16 cellular contexts compared by ENCODE assay signal in the genomic region with DNA sequence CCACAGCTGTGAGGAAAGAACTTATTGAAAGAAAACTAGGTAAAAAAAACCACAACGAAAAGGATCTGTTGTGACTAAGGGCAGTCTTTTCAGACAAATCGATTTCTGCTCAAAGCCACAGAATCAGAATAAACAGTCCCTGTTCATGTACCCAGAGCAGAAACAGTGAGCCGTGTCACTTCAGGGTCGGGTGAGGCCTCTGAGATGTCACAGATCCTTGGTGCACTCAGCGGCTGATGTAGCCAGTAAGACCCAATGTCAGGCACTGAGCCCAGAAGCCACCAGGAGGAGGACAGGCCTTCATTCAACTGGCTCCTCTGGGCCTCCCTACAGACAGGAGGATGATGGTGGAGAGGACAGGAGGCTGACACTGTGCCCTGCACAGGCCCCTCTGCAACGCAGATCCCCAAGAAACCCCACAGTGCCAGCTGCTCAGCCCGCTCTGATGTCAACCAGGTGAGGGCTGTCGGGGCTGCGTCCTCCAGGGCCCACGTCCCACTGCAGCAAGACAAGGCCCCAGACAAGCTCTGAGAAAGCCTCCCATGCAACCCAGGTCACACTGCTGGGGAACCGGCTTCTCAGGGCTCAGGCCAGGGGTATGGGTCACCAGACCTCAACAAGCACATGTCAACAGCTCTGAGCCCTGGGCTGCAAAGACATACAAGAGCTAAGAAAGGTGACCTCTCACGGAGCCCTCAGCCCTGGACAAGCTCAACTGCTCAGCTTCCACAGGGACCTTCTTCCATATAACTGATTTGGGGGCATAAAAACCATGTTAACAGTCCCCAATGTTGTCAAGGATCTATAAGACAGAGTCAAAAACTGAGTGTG.
"Had no signal": no experiment of that assay in that cellular context is flagged by ENCODE, and none has a peak within 500 bp of the region (broad histone marks: within the 10 kb centered on the region; RNA-seq: fewer than 3 reads in every experiment).

No MANE protein-coding gene starts in this region.

- FAIRE-seq: kidney had no signal

- H3K9me3 Mint-ChIP-seq: activated CD4-positive, alpha-beta memory T cell treated with anti-CD3 and anti-CD28 coated beads, Interleukin-2, amount 10 ng/mL, durations not matched to agents 7 days and 5 days; activated naive CD4-positive, alpha-beta T cell treated with anti-CD3 and anti-CD28 coated beads, Interleukin-2, amount 10 ng/mL, durations not matched to agents 7 days and 5 days; activated T-cell treated with anti-CD3 and anti-CD28 coated beads, Interleukin-2, amount 50 U/mL, for 24 hours; naive thymus-derived CD8-positive, alpha-beta T cell had no signal

- H3K4me1 ChIP-seq: spleen had no signal

- H3K36me3 Mint-ChIP-seq: activated naive CD4-positive, alpha-beta T cell treated with anti-CD3 and anti-CD28 coated beads, Interleukin-2, amount 10 ng/mL, durations not matched to agents 7 days and 5 days; naive thymus-derived CD8-positive, alpha-beta T cell had no signal

- H3K4me3 Mint-ChIP-seq: activated CD4-positive, alpha-beta memory T cell treated with anti-CD3 and anti-CD28 coated beads, Interleukin-2, amount 10 ng/mL, durations not matched to agents 7 days and 5 days; activated naive CD4-positive, alpha-beta T cell treated with anti-CD3 and anti-CD28 coated beads, Interleukin-2, amount 10 ng/mL, durations not matched to agents 7 days and 5 days; activated T-cell treated with anti-CD3 and anti-CD28 coated beads, Interleukin-2, amount 50 U/mL, for 24 hours; T-helper 17 cell had no signal

- H3K4me1 Mint-ChIP-seq: activated CD4-positive, alpha-beta memory T cell treated with anti-CD3 and anti-CD28 coated beads, Interleukin-2, amount 10 ng/mL, durations not matched to agents 7 days and 5 days; activated naive CD4-positive, alpha-beta T cell treated with anti-CD3 and anti-CD28 coated beads, Interleukin-2, amount 10 ng/mL, durations not matched to agents 7 days and 5 days; naive thymus-derived CD8-positive, alpha-beta T cell; T-helper 17 cell had no signal

- H3K36me3 ChIP-seq: left lung, sigmoid colon, spleen, tibial artery, uterus, WERI-Rb-1 had no signal

- H3K27ac ChIP-seq: dorsolateral prefrontal cortex, left lung, spleen, tibial artery, uterus, WERI-Rb-1 had no signal

- DNase-seq: activated CD4-positive, alpha-beta memory T cell treated with anti-CD3 and anti-CD28 coated beads, Interleukin-2, amount 10 ng/mL, durations not matched to agents 7 days and 5 days; activated CD4-positive, alpha-beta T cell treated with anti-CD3 and anti-CD28 coated beads for 4 hours; activated naive CD4-positive, alpha-beta T cell treated with anti-CD3 and anti-CD28 coated beads, Interleukin-2, amount 10 ng/mL, durations not matched to agents 7 days and 5 days; activated T-cell treated with anti-CD3 and anti-CD28 coated beads, Interleukin-2, amount 50 U/mL, for 24 hours; dorsolateral prefrontal cortex; erythroblast; hippocampal formation; kidney; left lung; naive thymus-derived CD8-positive, alpha-beta T cell; sigmoid colon; spleen; T-helper 17 cell; tibial artery; uterus; WERI-Rb-1 had no signal

- H3K4me3 ChIP-seq: dorsolateral prefrontal cortex, left lung, sigmoid colon, spleen, tibial artery, uterus had no signal

- H3K9me3 ChIP-seq: left lung, sigmoid colon, spleen, tibial artery, uterus had no signal

- H3K27ac Mint-ChIP-seq: activated CD4-positive, alpha-beta memory T cell treated with anti-CD3 and anti-CD28 coated beads, Interleukin-2, amount 10 ng/mL, durations not matched to agents 7 days and 5 days; activated naive CD4-positive, alpha-beta T cell treated with anti-CD3 and anti-CD28 coated beads, Interleukin-2, amount 10 ng/mL, durations not matched to agents 7 days and 5 days; activated T-cell treated with anti-CD3 and anti-CD28 coated beads, Interleukin-2, amount 50 U/mL, for 24 hours; naive thymus-derived CD8-positive, alpha-beta T cell; T-helper 17 cell had no signal

- H3K27me3 Mint-ChIP-seq: activated CD4-positive, alpha-beta memory T cell treated with anti-CD3 and anti-CD28 coated beads, Interleukin-2, amount 10 ng/mL, durations not matched to agents 7 days and 5 days; activated T-cell treated with anti-CD3 and anti-CD28 coated beads, Interleukin-2, amount 50 U/mL, for 24 hours; naive thymus-derived CD8-positive, alpha-beta T cell had no signal

- H3K27me3 ChIP-seq: dorsolateral prefrontal cortex, left lung, sigmoid colon, spleen, tibial artery, uterus had no signal
